ENCODE assay signal across 19 cellular contexts in the genomic region with DNA sequence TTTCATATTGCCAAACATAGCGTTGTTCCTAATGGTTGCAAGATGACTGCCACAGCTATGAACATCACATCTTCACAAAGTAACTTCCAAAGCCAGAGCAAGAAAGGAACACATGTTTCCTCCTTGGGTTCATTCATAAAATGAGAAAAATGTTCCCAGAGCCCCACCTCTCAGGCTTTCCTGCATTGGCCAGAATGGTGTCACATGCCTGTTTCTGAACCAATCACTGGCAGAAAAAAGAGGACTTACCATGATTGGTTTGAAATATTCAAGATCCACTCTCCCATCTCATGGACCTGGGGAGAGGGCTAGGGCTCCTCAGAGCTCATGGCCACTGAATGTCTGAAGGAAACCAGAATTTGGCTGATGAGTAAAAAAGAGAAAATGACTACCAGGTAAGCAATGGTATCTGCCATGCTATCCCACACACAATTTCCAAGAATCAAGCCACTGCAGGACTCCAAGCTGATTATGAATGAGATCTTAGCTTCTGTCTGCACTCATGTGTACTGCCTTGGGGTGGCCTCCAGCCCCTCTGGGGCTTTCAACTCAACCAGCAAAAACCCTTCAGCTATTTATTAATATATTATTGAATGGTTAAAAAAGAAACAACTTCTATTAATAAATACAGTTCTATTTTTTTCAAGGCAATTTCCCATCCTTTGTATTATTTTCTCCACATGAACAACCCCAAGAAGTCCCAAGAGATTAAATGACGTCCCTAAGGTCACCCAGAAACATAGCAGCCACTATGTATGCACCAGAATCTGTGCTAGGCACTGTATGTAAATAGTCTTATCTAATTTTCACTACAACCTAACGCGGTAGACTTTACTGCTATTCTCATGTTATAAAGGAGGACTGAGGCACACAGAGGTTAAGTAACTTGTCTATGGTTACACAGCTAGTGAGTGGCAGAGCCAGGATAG.
DNase-seq lines count a peak whose midpoint lies in the region; ATAC-seq, FAIRE-seq and TF ChIP-seq lines count a peak whose summit lies in the region.
"Had no signal": no experiment of that assay in that cellular context is flagged by ENCODE, and none has a peak within 500 bp of the region (broad histone marks: within the 10 kb centered on the region; RNA-seq: fewer than 3 reads in every experiment).

No MANE protein-coding gene starts in this region.

- no peaks in the 10 kb centered on the region for H3K27me3 ChIP-seq in IMR-90 (ENCODE audit: control insufficient read depth, insufficient read depth, low read length)
- no peaks in the 10 kb centered on the region for H3K27me3 ChIP-seq in GM12878 (replicated peaks in 1 of 2; ENCODE audit: control insufficient read depth in 2 of 2, insufficient read depth in 2 of 2, low read length in 1 of 2)
- H3K27me3 ChIP-seq in upper lobe of left lung: no peaks in the 10 kb centered on the region
- H3K27me3 ChIP-seq: Peyer's patch had no signal

- no peaks in the 10 kb centered on the region for H3K4me1 Mint-ChIP-seq in activated T-cell treated with anti-CD3 and anti-CD28 coated beads, Interleukin-2, amount 50 U/mL, for 72 hours (ENCODE audit: low read depth)
- H3K4me1 Mint-ChIP-seq in activated T-cell treated with anti-CD3 and anti-CD28 coated beads, Interleukin-2, amount 50 U/mL, for 24 hours (ENCODE audit: low read depth): peaks cover 7% of the 10 kb centered on the region
- peaks cover 8 to 15% of the 10 kb centered on the region in 2 donors for H3K4me1 Mint-ChIP-seq in stimulated activated naive B cell treated with anti-CD40 and anti-IgM and Interleukin-4, amounts not matched to agents 10 μg/mL and 1 μg/mL and 100 μg/mL, for 72 hours

- no peaks in the 10 kb centered on the region for H3K9me1 ChIP-seq in IMR-90 (ENCODE audit: insufficient read depth, low read length)

- peak in 1 of 2 donors; percentile 1 for DNase-seq in activated T-cell treated with anti-CD3 and anti-CD28 coated beads, Interleukin-2, amount 50 U/mL, for 72 hours
- DNase-seq in activated T-cell treated with anti-CD3 and anti-CD28 coated beads, Interleukin-2, amount 50 U/mL, for 24 hours: no peak
- DNase-seq in IMR-90 (no peak), GM12878 (ENCODE audit: low read depth, low spot score) (no peak), caudate nucleus (lab: John Stamatoyannopoulos, UW) (no peak), upper lobe of left lung (no peak), NCI-H187 treated with DMSO at 0.1 percent for 48 hours (lab: John Stamatoyannopoulos, UW) (no peak)
- DNase-seq in stimulated activated naive B cell treated with anti-CD40 and anti-IgM and Interleukin-4, amounts not matched to agents 10 μg/mL and 1 μg/mL and 100 μg/mL, for 72 hours: peak; percentile 43
- DNase-seq: CD8-positive, alpha-beta T cell; DND-41; KBM-7; NCI-H1105 treated with DMSO at 0.1 percent for 48 hours; NCI-H1694; NCI-H446; NCI-H526; Peyer's patch had no signal

- no peak overlapping the region for H4K8ac ChIP-seq in IMR-90 (ENCODE audit: low read depth in 2 of 2, low read length in 2 of 2)

- no peak overlapping the region for H2BK15ac ChIP-seq in IMR-90 (ENCODE audit: low read depth, low read length)

- BruUV-seq in IMR-90 (replicated peaks; lab: Mats Ljungman, UMichigan) (no TSS peak), GM12878 (replicated peaks; lab: Mats Ljungman, UMichigan) (no TSS peak)

- no peak overlapping the region for H3K27ac ChIP-seq in IMR-90 (ENCODE audit: insufficient read depth, low read length)
- no peak overlapping the region for H3K27ac ChIP-seq in GM12878 (ENCODE audit: control insufficient read depth, insufficient read depth)
- H3K27ac ChIP-seq in caudate nucleus (ENCODE audit: low read depth, low read length): no peak overlapping the region
- no peak overlapping the region for H3K27ac ChIP-seq in upper lobe of left lung
- H3K27ac ChIP-seq: Peyer's patch had no signal

- H2AFZ ChIP-seq in IMR-90 (replicated peaks; ENCODE audit: low read length, poor library complexity) (no peak overlapping the region), GM12878 (ENCODE audit: control insufficient read depth, low read depth, low read length) (no peak overlapping the region)

- no peak overlapping the region for H3K14ac ChIP-seq in IMR-90 (replicated peaks; ENCODE audit: low read depth, low read length)

- TF ChIP-seq RAD21 in IMR-90 (IDR thresholded peaks at IDR 0.05; ENCODE audit: low read length) (no peak), GM12878 (IDR thresholded peaks at IDR 0.05; ENCODE audit: insufficient read depth, low read depth, low read length) (no peak)

- intact Hi-C loops in IMR-90 (cut with micrococcal nuclease) (no loop called here), GM12878 (cut with micrococcal nuclease; ENCODE audit: unreplicated experiment) (no loop called here)

- dilution Hi-C loops in IMR-90 (cut with HindIII; ENCODE audit: low sequenced_read_pairs, unreplicated experiment): no loop called here

- CTCF ChIA-PET in IMR-90 (lab: Yijun Ruan, JAX): interaction anchor here (0.6 kb wide), 1 partner anchor 9 kb away, joined by 6 read pairs; no protein-coding TSS in a partner anchor
- CTCF ChIA-PET in GM12878 (lab: Yijun Ruan, JAX): interaction anchor here (0.5 to 1.2 kb wide), 5 partner anchors 11 to 1565 kb away, joined by 3 to 4 read pairs (median 3); no protein-coding TSS in a partner anchor

- no peak overlapping the region for H4K91ac ChIP-seq in IMR-90 (ENCODE audit: insufficient read depth, low read depth, low read length)

- H3K36me3 ChIP-seq in IMR-90 (ENCODE audit: control insufficient read depth, insufficient read depth, low read length) (no peaks in the 10 kb centered on the region), GM12878 (ENCODE audit: control insufficient read depth in 2 of 2, insufficient read depth in 2 of 2, low read length in 1 of 2) (no peaks in the 10 kb centered on the region), upper lobe of left lung (no peaks in the 10 kb centered on the region)
- H3K36me3 ChIP-seq: Peyer's patch had no signal

- SMC1A ChIA-PET in GM12878 (lab: Charles Lee; ENCODE audit: uncharacterized antibody, unreplicated experiment): interaction anchor here (0.7 to 2.1 kb wide), 3 partner anchors 12 to 127 kb away, joined by 3 to 4 read pairs (median 3); no protein-coding TSS in a partner anchor

- no CpG with 5 or more reads among the region's 4 CpGs for WGBS in IMR-90 (ENCODE audit: extremely low coverage in 2 of 2, insufficient read length in 1 of 2), 2 experiments
- 12% methylated on average over 4 of the region's 4 CpGs for WGBS in GM12878 (ENCODE audit: insufficient coverage, insufficient replicate concordance, low lambda C conversion rate, missing lambda C conversion rate)
- WGBS in upper lobe of left lung, 2 donors: 83 to 85% methylated on average over 4 of the region's 4 CpGs

- no peak overlapping the region for H3K27ac Mint-ChIP-seq in activated T-cell treated with anti-CD3 and anti-CD28 coated beads, Interleukin-2, amount 50 U/mL, for 72 hours
- no peak overlapping the region for H3K27ac Mint-ChIP-seq in activated T-cell treated with anti-CD3 and anti-CD28 coated beads, Interleukin-2, amount 50 U/mL, for 24 hours
- no peak overlapping the region for H3K27ac Mint-ChIP-seq in stimulated activated naive B cell treated with anti-CD40 and anti-IgM and Interleukin-4, amounts not matched to agents 10 μg/mL and 1 μg/mL and 100 μg/mL, for 72 hours
- H3K27ac Mint-ChIP-seq: CD8-positive, alpha-beta T cell had no signal

- H2BK20ac ChIP-seq in IMR-90 (ENCODE audit: low read depth, low read length): no peak overlapping the region

- TF ChIP-seq CTCF in IMR-90 (conservative IDR thresholded peaks at IDR 0.05; ENCODE audit: low read depth, low read length) (no peak), GM12878 (IDR thresholded peaks at IDR 0.05 in 2 of 3, conservative IDR thresholded peaks at IDR 0.05 in 1 of 3; ENCODE audit: control insufficient read depth in 2 of 3, extremely low read depth in 1 of 3, insufficient read depth in 1 of 3, low read depth in 3 of 3, low read length in 3 of 3) (no peak), upper lobe of left lung (IDR thresholded peaks at IDR 0.05) (no peak)

- TF ChIP-seq POLR2A in IMR-90 (IDR thresholded peaks at IDR 0.05; ENCODE audit: low read depth, low read length): no peak
- no peak for TF ChIP-seq POLR2A in GM12878 (IDR thresholded peaks at IDR 0.05; ENCODE audit: low read depth, low read length)
- no peak for TF ChIP-seq POLR2A in upper lobe of left lung (IDR thresholded peaks at IDR 0.05)

- no peak overlapping the region for H3K18ac ChIP-seq in IMR-90 (ENCODE audit: low read depth, low read length)

- H3K4me1 ChIP-seq in IMR-90 (ENCODE audit: control insufficient read depth, insufficient read depth, low read length): no peaks in the 10 kb centered on the region
- no peaks in the 10 kb centered on the region for H3K4me1 ChIP-seq in GM12878 (ENCODE audit: control insufficient read depth, insufficient read depth, low read length)
- no peaks in the 10 kb centered on the region for H3K4me1 ChIP-seq in upper lobe of left lung
- H3K4me1 ChIP-seq: Peyer's patch had no signal

- no peak overlapping the region for H2AK5ac ChIP-seq in IMR-90 (ENCODE audit: low read depth, low read length)

- H4K20me1 ChIP-seq in IMR-90 (ENCODE audit: insufficient read depth, low read length) (no peaks in the 10 kb centered on the region), GM12878 (ENCODE audit: control insufficient read depth, insufficient read depth) (no peaks in the 10 kb centered on the region)

- no peaks in the 10 kb centered on the region for H3K36me3 Mint-ChIP-seq in activated T-cell treated with anti-CD3 and anti-CD28 coated beads, Interleukin-2, amount 50 U/mL, for 72 hours (ENCODE audit: insufficient read depth in 2 of 2)
- no peaks in the 10 kb centered on the region for H3K36me3 Mint-ChIP-seq in activated T-cell treated with anti-CD3 and anti-CD28 coated beads, Interleukin-2, amount 50 U/mL, for 24 hours (ENCODE audit: low read depth)
- H3K36me3 Mint-ChIP-seq in stimulated activated naive B cell treated with anti-CD40 and anti-IgM and Interleukin-4, amounts not matched to agents 10 μg/mL and 1 μg/mL and 100 μg/mL, for 72 hours: no peaks in the 10 kb centered on the region
- H3K36me3 Mint-ChIP-seq: CD8-positive, alpha-beta T cell had no signal

- no peak overlapping the region for H3K4me3 Mint-ChIP-seq in activated T-cell treated with anti-CD3 and anti-CD28 coated beads, Interleukin-2, amount 50 U/mL, for 72 hours
- no peak overlapping the region for H3K4me3 Mint-ChIP-seq in activated T-cell treated with anti-CD3 and anti-CD28 coated beads, Interleukin-2, amount 50 U/mL, for 24 hours
- no peak overlapping the region for H3K4me3 Mint-ChIP-seq in stimulated activated naive B cell treated with anti-CD40 and anti-IgM and Interleukin-4, amounts not matched to agents 10 μg/mL and 1 μg/mL and 100 μg/mL, for 72 hours
- H3K4me3 Mint-ChIP-seq: CD8-positive, alpha-beta T cell had no signal

- no peak overlapping the region for H2BK120ac ChIP-seq in IMR-90 (ENCODE audit: low read depth, low read length)

- no peaks in the 10 kb centered on the region for H3K27me3 Mint-ChIP-seq in activated T-cell treated with anti-CD3 and anti-CD28 coated beads, Interleukin-2, amount 50 U/mL, for 72 hours (ENCODE audit: low read depth)
- peaks cover 2% of the 10 kb centered on the region for H3K27me3 Mint-ChIP-seq in activated T-cell treated with anti-CD3 and anti-CD28 coated beads, Interleukin-2, amount 50 U/mL, for 24 hours
- peaks cover 0 to 5% of the 10 kb centered on the region in 2 donors for H3K27me3 Mint-ChIP-seq in stimulated activated naive B cell treated with anti-CD40 and anti-IgM and Interleukin-4, amounts not matched to agents 10 μg/mL and 1 μg/mL and 100 μg/mL, for 72 hours

- H3K4ac ChIP-seq in IMR-90 (ENCODE audit: low read depth, low read length): no peak overlapping the region

- no peak overlapping the region for H4K5ac ChIP-seq in IMR-90 (ENCODE audit: low read depth, low read length)

- no peak for FAIRE-seq in GM12878 (lab: Jason Lieb, UNC)
- FAIRE-seq: GM12892, H54 had no signal

- ATAC-seq in activated T-cell treated with anti-CD3 and anti-CD28 coated beads, Interleukin-2, amount 50 U/mL, for 72 hours (replicated peaks in 1 of 2): peak; percentile 73 to 75
- ATAC-seq in IMR-90 (ENCODE audit: low read depth) (no peak), GM12878 (peak; percentile 40; the same call in 2 of the 3 replicates), upper lobe of left lung (ENCODE audit: low FRiP score in 2 of 2) (no peak)
- peak; percentile 91 to 96 for ATAC-seq in stimulated activated naive B cell treated with anti-CD40 and anti-IgM and Interleukin-4, amounts not matched to agents 10 μg/mL and 1 μg/mL and 100 μg/mL, for 72 hours (replicated peaks)
- ATAC-seq: CD8-positive, alpha-beta T cell; SK-N-SH treated with all-trans-retinoic acid at 6 μM for 48 hours had no signal

- H3K79me1 ChIP-seq in IMR-90 (ENCODE audit: low read depth in 1 of 2, low read length in 2 of 2): no peaks in the 10 kb centered on the region

- in situ Hi-C loops in IMR-90 (cut with MboI; ENCODE audit: low sequenced_read_pairs): no loop called here
- in situ Hi-C loops in GM12878 (cut with MboI): no loop called here

- no peak for TF ChIP-seq EP300 in GM12878 (IDR thresholded peaks at IDR 0.05; ENCODE audit: borderline replicate concordance in 1 of 2, control insufficient read depth in 1 of 2, low read depth in 2 of 2, low read length in 2 of 2)
- no peak for TF ChIP-seq EP300 in upper lobe of left lung (IDR thresholded peaks at IDR 0.05)

- peak overlapping the region; percentile 72 for H2AK9ac ChIP-seq in IMR-90 (replicated peaks; ENCODE audit: low read depth, low read length, poor library complexity)

- no peaks in the 10 kb centered on the region for H3K9me3 ChIP-seq in IMR-90 (ENCODE audit: control insufficient read depth, insufficient read depth, low read length)
- no peaks in the 10 kb centered on the region; the same call in 2 of the 3 replicates for H3K9me3 ChIP-seq in GM12878 (replicated peaks; ENCODE audit: control insufficient read depth, insufficient read depth, low read length)
- no peaks in the 10 kb centered on the region for H3K9me3 ChIP-seq in upper lobe of left lung
- H3K9me3 ChIP-seq: Peyer's patch had no signal

- POLR2A ChIA-PET in IMR-90 (lab: Charles Lee; ENCODE audit: unreplicated experiment): no interaction called here
- POLR2A ChIA-PET in GM12878 (lab: Charles Lee): no interaction called here

- no peaks in the 10 kb centered on the region for H3K79me2 ChIP-seq in GM12878 (ENCODE audit: control insufficient read depth, insufficient read depth, low read length)

- RAD21 ChIA-PET in GM12878 (lab: Charles Lee; ENCODE audit: unreplicated experiment): interaction anchor here (0.6 kb wide), 1 partner anchor 57 kb away, joined by 3 read pairs; no protein-coding TSS in a partner anchor

- H3K9ac ChIP-seq in IMR-90 (ENCODE audit: low read depth, low read length) (no peak overlapping the region), GM12878 (ENCODE audit: control insufficient read depth, insufficient read depth, low read length) (no peak overlapping the region)

- H3K56ac ChIP-seq in IMR-90 (ENCODE audit: extremely low read depth, insufficient read depth, low read length): no peak overlapping the region

- H3K23ac ChIP-seq in IMR-90 (ENCODE audit: low read depth, low read length): no peak overlapping the region

- H3K9me3 Mint-ChIP-seq in activated T-cell treated with anti-CD3 and anti-CD28 coated beads, Interleukin-2, amount 50 U/mL, for 72 hours: no peaks in the 10 kb centered on the region
- H3K9me3 Mint-ChIP-seq in activated T-cell treated with anti-CD3 and anti-CD28 coated beads, Interleukin-2, amount 50 U/mL, for 24 hours: no peaks in the 10 kb centered on the region
- H3K9me3 Mint-ChIP-seq in stimulated activated naive B cell treated with anti-CD40 and anti-IgM and Interleukin-4, amounts not matched to agents 10 μg/mL and 1 μg/mL and 100 μg/mL, for 72 hours: peaks cover 0 to 3% of the 10 kb centered on the region in 2 donors

- H3K4me3 ChIP-seq in IMR-90 (ENCODE audit: insufficient read depth, low read depth, low read length) (no peak overlapping the region), GM12878 (no peak overlapping the region), upper lobe of left lung (no peak overlapping the region)
- H3K4me3 ChIP-seq: Peyer's patch had no signal

- no peak overlapping the region for H2BK5ac ChIP-seq in IMR-90 (ENCODE audit: low read depth, low read length, poor library complexity, severe bottlenecking)

- no peak overlapping the region for H3K4me2 ChIP-seq in IMR-90 (ENCODE audit: low read depth, low read length)
- no peak overlapping the region for H3K4me2 ChIP-seq in GM12878 (ENCODE audit: control insufficient read depth, insufficient read depth)

Comparison
In these comparisons a context has a peak if more than half of its experiments do, and no peak if none do; other contexts are left out.
1. ATAC-seq: peak in activated T-cell treated with anti-CD3 and anti-CD28 coated beads, Interleukin-2, amount 50 U/mL, for 72 hours (2 of 2), GM12878 (single experiment) and stimulated activated naive B cell treated with anti-CD40 and anti-IgM and Interleukin-4, amounts not matched to agents 10 μg/mL and 1 μg/mL and 100 μg/mL, for 72 hours (2 of 2); none in IMR-90 (single experiment) and upper lobe of left lung (0 of 2).